In genomic region chr22:31945971-31946680, GRCh38 we compare ENCODE assay signal across 2 cellular contexts.
TF ChIP-seq lines count a peak whose summit lies in the region.

No MANE protein-coding gene starts in this region.

TF ChIP-seq in SK-N-SH treated with all-trans-retinoic acid at 6 μM for 48 hours, 23 proteins besides CTCF, POLR2A, EP300 and RAD21 (continued from another document):
- TF ChIP-seq, protein P1, sequence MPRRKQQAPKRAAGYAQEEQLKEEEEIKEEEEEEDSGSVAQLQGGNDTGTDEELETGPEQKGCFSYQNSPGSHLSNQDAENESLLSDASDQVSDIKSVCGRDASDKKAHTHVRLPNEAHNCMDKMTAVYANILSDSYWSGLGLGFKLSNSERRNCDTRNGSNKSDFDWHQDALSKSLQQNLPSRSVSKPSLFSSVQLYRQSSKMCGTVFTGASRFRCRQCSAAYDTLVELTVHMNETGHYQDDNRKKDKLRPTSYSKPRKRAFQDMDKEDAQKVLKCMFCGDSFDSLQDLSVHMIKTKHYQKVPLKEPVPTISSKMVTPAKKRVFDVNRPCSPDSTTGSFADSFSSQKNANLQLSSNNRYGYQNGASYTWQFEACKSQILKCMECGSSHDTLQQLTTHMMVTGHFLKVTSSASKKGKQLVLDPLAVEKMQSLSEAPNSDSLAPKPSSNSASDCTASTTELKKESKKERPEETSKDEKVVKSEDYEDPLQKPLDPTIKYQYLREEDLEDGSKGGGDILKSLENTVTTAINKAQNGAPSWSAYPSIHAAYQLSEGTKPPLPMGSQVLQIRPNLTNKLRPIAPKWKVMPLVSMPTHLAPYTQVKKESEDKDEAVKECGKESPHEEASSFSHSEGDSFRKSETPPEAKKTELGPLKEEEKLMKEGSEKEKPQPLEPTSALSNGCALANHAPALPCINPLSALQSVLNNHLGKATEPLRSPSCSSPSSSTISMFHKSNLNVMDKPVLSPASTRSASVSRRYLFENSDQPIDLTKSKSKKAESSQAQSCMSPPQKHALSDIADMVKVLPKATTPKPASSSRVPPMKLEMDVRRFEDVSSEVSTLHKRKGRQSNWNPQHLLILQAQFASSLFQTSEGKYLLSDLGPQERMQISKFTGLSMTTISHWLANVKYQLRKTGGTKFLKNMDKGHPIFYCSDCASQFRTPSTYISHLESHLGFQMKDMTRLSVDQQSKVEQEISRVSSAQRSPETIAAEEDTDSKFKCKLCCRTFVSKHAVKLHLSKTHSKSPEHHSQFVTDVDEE (CRISPR knock-in tag; IDR thresholded peaks at IDR 0.05): no peak

TF ChIP-seq in K562, 482 proteins besides CTCF, POLR2A, EP300 and RAD21 (continued from another document):
- TF ChIP-seq MLLT1 (IDR thresholded peaks at IDR 0.05): peak in 1 of 2 experiments; percentile 43; a peak in 2 of 4 replicates
- TF ChIP-seq ETV1 (tag; conservative IDR thresholded peaks at IDR 0.05; ENCODE audit: low read depth): no peak
- TF ChIP-seq SIRT6 (IDR thresholded peaks at IDR 0.05; ENCODE audit: low read depth, low read length): no peak
- TF ChIP-seq ZNF197 (CRISPR knock-in tag; IDR thresholded peaks at IDR 0.05; ENCODE audit: low read depth): no peak
- TF ChIP-seq SUPT5H (IDR thresholded peaks at IDR 0.05): peak; percentile 37; the same call in 1 of the 2 replicates
- TF ChIP-seq ZBTB1 (CRISPR knock-in tag; IDR thresholded peaks at IDR 0.05; ENCODE audit: borderline replicate concordance, low read depth): no peak
- TF ChIP-seq, protein P2, sequence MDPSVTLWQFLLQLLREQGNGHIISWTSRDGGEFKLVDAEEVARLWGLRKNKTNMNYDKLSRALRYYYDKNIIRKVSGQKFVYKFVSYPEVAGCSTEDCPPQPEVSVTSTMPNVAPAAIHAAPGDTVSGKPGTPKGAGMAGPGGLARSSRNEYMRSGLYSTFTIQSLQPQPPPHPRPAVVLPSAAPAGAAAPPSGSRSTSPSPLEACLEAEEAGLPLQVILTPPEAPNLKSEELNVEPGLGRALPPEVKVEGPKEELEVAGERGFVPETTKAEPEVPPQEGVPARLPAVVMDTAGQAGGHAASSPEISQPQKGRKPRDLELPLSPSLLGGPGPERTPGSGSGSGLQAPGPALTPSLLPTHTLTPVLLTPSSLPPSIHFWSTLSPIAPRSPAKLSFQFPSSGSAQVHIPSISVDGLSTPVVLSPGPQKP (CRISPR knock-in tag; IDR thresholded peaks at IDR 0.05): no peak
- TF ChIP-seq, protein P3, sequence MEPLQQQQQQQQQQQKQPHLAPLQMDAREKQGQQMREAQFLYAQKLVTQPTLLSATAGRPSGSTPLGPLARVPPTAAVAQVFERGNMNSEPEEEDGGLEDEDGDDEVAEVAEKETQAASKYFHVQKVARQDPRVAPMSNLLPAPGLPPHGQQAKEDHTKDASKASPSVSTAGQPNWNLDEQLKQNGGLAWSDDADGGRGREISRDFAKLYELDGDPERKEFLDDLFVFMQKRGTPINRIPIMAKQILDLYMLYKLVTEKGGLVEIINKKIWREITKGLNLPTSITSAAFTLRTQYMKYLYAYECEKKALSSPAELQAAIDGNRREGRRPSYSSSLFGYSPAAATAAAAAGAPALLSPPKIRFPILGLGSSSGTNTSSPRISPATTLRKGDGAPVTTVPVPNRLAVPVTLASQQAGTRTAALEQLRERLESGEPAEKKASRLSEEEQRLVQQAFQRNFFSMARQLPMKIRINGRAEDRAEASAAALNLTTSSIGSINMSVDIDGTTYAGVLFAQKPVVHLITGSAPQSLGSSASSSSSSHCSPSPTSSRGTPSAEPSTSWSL (CRISPR knock-in tag; IDR thresholded peaks at IDR 0.05; ENCODE audit: borderline replicate concordance): no peak
- no peak for TF ChIP-seq POU5F1 (IDR thresholded peaks at IDR 0.05; ENCODE audit: borderline replicate concordance, low read depth, low read length, partially characterized antibody)
- TF ChIP-seq ZNF785 (CRISPR knock-in tag; IDR thresholded peaks at IDR 0.05): no peak
- no peak for TF ChIP-seq KDM2B (CRISPR knock-in tag; IDR thresholded peaks at IDR 0.05)
- peak; percentile 1; the same call in 1 of the 2 replicates for TF ChIP-seq POLR2AphosphoS5 (IDR thresholded peaks at IDR 0.05; ENCODE audit: control insufficient read depth, insufficient read depth, low read depth, low read length)
- TF ChIP-seq POLR2B (IDR thresholded peaks at IDR 0.05; ENCODE audit: low read depth, partially characterized antibody): peak; percentile 10
- TF ChIP-seq ZNF57 (CRISPR knock-in tag; IDR thresholded peaks at IDR 0.05): no peak
TF ChIP-seq in K562: peak in this region for 5.
